In the genomic region with DNA sequence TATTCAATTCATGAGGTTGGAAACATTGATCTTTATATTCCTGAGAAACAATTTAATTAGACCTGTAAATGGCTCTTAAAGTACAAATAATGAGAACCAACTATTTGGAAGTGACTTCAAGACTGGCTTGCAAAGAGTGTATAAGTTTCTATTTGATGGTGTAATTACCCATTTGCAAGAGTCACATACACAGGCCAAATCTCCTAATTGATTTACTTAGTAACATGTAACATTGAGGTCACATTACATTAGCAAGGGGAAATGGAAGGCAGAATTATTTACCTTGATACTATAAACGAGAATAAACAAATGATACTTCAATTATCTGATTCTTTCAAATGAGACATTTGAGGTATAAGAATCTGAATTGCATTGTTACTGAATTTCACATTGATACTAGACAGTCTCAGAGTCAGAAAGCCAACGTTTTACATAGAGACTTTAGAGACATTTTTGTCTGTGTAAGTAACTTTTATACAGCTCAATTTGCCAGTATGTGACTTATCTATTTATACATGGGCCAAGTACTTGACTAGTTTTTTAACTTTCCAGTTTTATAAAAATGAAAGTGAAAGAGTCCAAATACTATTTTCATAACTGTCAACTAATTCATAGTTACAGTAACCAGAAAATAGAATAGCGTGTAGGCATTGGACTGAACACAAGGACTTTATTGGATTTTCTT, we compare ENCODE assay signal across 12 cellular contexts.
DNase-seq lines count a peak whose midpoint lies in the region; ATAC-seq, FAIRE-seq and TF ChIP-seq lines count a peak whose summit lies in the region.
"Had no signal": no experiment of that assay in that cellular context is flagged by ENCODE, and none has a peak within 500 bp of the region (broad histone marks: within the 10 kb centered on the region; RNA-seq: fewer than 3 reads in every experiment).

No MANE protein-coding gene starts in this region.

- H3K36me3 ChIP-seq in liver (ENCODE audit: control insufficient read depth in 4 of 4, insufficient read depth in 3 of 4, low read depth in 1 of 4, low read length in 3 of 4) = no peaks in the 10 kb centered on the region
- H3K36me3 ChIP-seq in HepG2 (replicated peaks in 1 of 2; ENCODE audit: control insufficient read depth in 1 of 2, insufficient read depth in 2 of 2, low read length in 2 of 2) = no peaks in the 10 kb centered on the region
- H3K36me3 ChIP-seq in SU-DHL-6 (ENCODE audit: low read length) = no peaks in the 10 kb centered on the region
- H3K36me3 ChIP-seq in right lobe of liver = no peaks in the 10 kb centered on the region

- H3F3A ChIP-seq in SU-DHL-6 (ENCODE audit: insufficient read depth) = peaks cover 24% of the 10 kb centered on the region; the same call in 1 of the 2 replicates

- no peak overlapping the region for H2AFZ ChIP-seq in HepG2 (ENCODE audit: low read length)
- no peak overlapping the region for H2AFZ ChIP-seq in SU-DHL-6 (ENCODE audit: low read depth, low read length, severe bottlenecking)

- POLR2A ChIA-PET in HepG2 (lab: Yijun Ruan, JAX) = interaction anchor here (1.8 to 3.4 kb wide), 2 partner anchors 82 to 179 kb away, joined by 5 to 14 read pairs; no protein-coding TSS in a partner anchor

- no peak for TF ChIP-seq RAD21 in liver (IDR thresholded peaks at IDR 0.05)
- no peak for TF ChIP-seq RAD21 in HepG2 (CRISPR knock-in tag; IDR thresholded peaks at IDR 0.05)

- TF ChIP-seq EP300 in HepG2 (IDR thresholded peaks at IDR 0.05; ENCODE audit: low read depth in 2 of 2, low read length in 2 of 2) (no peak), HepG2 (CRISPR knock-in tag; IDR thresholded peaks at IDR 0.05; ENCODE audit: borderline replicate concordance) (no peak)

- no peaks in the 10 kb centered on the region for H3K27me3 ChIP-seq in liver (ENCODE audit: control insufficient read depth in 4 of 4, insufficient read depth in 4 of 4, low read length in 3 of 4)
- no peaks in the 10 kb centered on the region for H3K27me3 ChIP-seq in HepG2 (ENCODE audit: control insufficient read depth in 1 of 2, insufficient read depth in 2 of 2, low read length in 2 of 2)
- no peaks in the 10 kb centered on the region for H3K27me3 ChIP-seq in SU-DHL-6 (ENCODE audit: low read length)
- no peaks in the 10 kb centered on the region for H3K27me3 ChIP-seq in right lobe of liver

- intact Hi-C loops in HepG2 (cut with micrococcal nuclease; ENCODE audit: unreplicated experiment) (loop anchor here (5.0 kb wide), 1 partner anchor 275 kb away; no protein-coding TSS in a partner anchor), right lobe of liver (cut with DNase I) (loop anchor here in 1 of 2 donors (10.0 kb wide), 1 partner anchor 178 kb away; no protein-coding TSS in a partner anchor)

- TF ChIP-seq POLR2A in HepG2 (IDR thresholded peaks at IDR 0.05; ENCODE audit: insufficient read depth in 1 of 2, low read depth in 2 of 2, low read length in 2 of 2) (no peak), right lobe of liver (IDR thresholded peaks at IDR 0.05) (no peak)

- BruUV-seq in HepG2 (replicated peaks; lab: Mats Ljungman, UMichigan) = no TSS peak

- peak overlapping the region in 1 of 2 donors; percentile 11 for H3K9ac ChIP-seq in liver (ENCODE audit: low read depth in 1 of 2, low read length in 2 of 2)
- no peak overlapping the region for H3K9ac ChIP-seq in HepG2 (ENCODE audit: insufficient read depth, low read depth, low read length)
- no peak overlapping the region for H3K9ac ChIP-seq in SU-DHL-6 (ENCODE audit: low read length)

- ATAC-seq in HepG2 (no peak), right lobe of liver (peak in 2 of 4 donors; percentile 12 to 17), HG03108 (IDR thresholded peaks at IDR 0.05; ENCODE audit: unreplicated experiment) (no peak)

- H3K4me2 ChIP-seq in HepG2 (ENCODE audit: low read depth, low read length) = no peak overlapping the region
- H3K4me2 ChIP-seq in SU-DHL-6 (ENCODE audit: low read depth, low read length, poor library complexity, severe bottlenecking) = peak overlapping the region; percentile 2

- in situ Hi-C loops in HepG2 (cut with HindIII; ENCODE audit: extremely low pct_ligation_motif_present, low pct_unique_long_range_greater_than_20kb) = loop anchor here (5.0 to 10.0 kb wide), 3 partner anchors 108 to 498 kb away; no protein-coding TSS in a partner anchor

- 27% methylated on average over 3 of the region's 3 CpGs for WGBS in liver
- 95% methylated on average over 3 of the region's 3 CpGs for WGBS in HepG2 (ENCODE audit: low lambda C conversion rate)
- 17% methylated on average over 3 of the region's 3 CpGs for WGBS in right lobe of liver (ENCODE audit: insufficient coverage, low coverage, low lambda C conversion rate, missing lambda C conversion rate)

- H4K20me1 ChIP-seq in HepG2 (ENCODE audit: insufficient read depth, low read length) = no peaks in the 10 kb centered on the region
- no peaks in the 10 kb centered on the region for H4K20me1 ChIP-seq in SU-DHL-6 (ENCODE audit: low read depth, low read length)

- H3K79me2 ChIP-seq in HepG2 (ENCODE audit: insufficient read depth, low read length) (no peaks in the 10 kb centered on the region), SU-DHL-6 (ENCODE audit: insufficient read depth, low read length) (no peaks in the 10 kb centered on the region)

- H3K9me3 ChIP-seq in liver (ENCODE audit: control insufficient read depth in 4 of 4, low read length in 3 of 4) = no peaks in the 10 kb centered on the region
- H3K9me3 ChIP-seq in HepG2 (ENCODE audit: low read length) = 0 out of 2 replicates have a peak, but pooled peaks cover 6% of the 10 kb centered on the region
- H3K9me3 ChIP-seq in SU-DHL-6 (ENCODE audit: insufficient read depth, low read length) = no peaks in the 10 kb centered on the region
- no peaks in the 10 kb centered on the region for H3K9me3 ChIP-seq in right lobe of liver

- CTCF ChIA-PET in HepG2 (lab: Yijun Ruan, JAX; ENCODE audit: low intra/inter-chr PET ratio, low total read pairs) = interaction anchor here (1.9 kb wide), 1 partner anchor 179 kb away, joined by 13 read pairs; no protein-coding TSS in a partner anchor

- DNase-seq in HepG2 (ENCODE audit: low spot score) = no peak
- no peak for DNase-seq in right lobe of liver
- DNase-seq in SW480 (ENCODE audit: low spot score) = no peak
- no peak for DNase-seq in HTR-8/SVneo (ENCODE audit: insufficient read length, low spot score)
- DNase-seq in NCI-H1417 treated with DMSO at 0.1 percent for 48 hours (lab: John Stamatoyannopoulos, UW) = no peak
- DNase-seq: DMS79, GOT3, head of caudate nucleus, NCI-H1436 treated with DMSO at 0.1 percent for 48 hours had no signal

- H3K9me2 ChIP-seq in SU-DHL-6 (replicated peaks; ENCODE audit: insufficient read depth, low read length) = no peaks in the 10 kb centered on the region

- no peak for FAIRE-seq in HepG2 (lab: Jason Lieb, UNC)
- FAIRE-seq in HTR-8/SVneo (lab: Jason Lieb, UNC) = no peak

- H3K27ac ChIP-seq in liver (ENCODE audit: low read depth in 1 of 2, low read length in 2 of 2) = peak overlapping the region; percentile 36 to 62
- H3K27ac ChIP-seq in HepG2 (ENCODE audit: extremely low read length, insufficient read depth, low read length) = no peak overlapping the region
- H3K27ac ChIP-seq in SU-DHL-6 (ENCODE audit: low read depth, low read length) = no peak overlapping the region
- peak overlapping the region; percentile 12 to 54 (median 24) for H3K27ac ChIP-seq in right lobe of liver

- TF ChIP-seq CTCF in liver (IDR thresholded peaks at IDR 0.05; ENCODE audit: low read depth, low read length, missing input control) = no peak
- no peak for TF ChIP-seq CTCF in HepG2 (CRISPR knock-in tag; IDR thresholded peaks at IDR 0.05)
- no peak for TF ChIP-seq CTCF in SU-DHL-6 (IDR thresholded peaks at IDR 0.05; ENCODE audit: insufficient read depth, low read length, poor library complexity, severe bottlenecking)
- TF ChIP-seq CTCF in right lobe of liver (IDR thresholded peaks at IDR 0.05) = no peak

- H3K4me1 ChIP-seq in liver (ENCODE audit: control insufficient read depth in 4 of 4, insufficient read depth in 4 of 4, low read length in 3 of 4) (peaks cover 0 to 11% (median 7%) of the 10 kb centered on the region in 4 donors), HepG2 (ENCODE audit: insufficient read depth, low read length) (peaks cover 18% of the 10 kb centered on the region), right lobe of liver (peaks cover 0 to 15% (median 8%) of the 10 kb centered on the region in 4 donors)

- H3K4me3 ChIP-seq in liver (ENCODE audit: low read depth in 1 of 3, low read length in 3 of 3) = no peak overlapping the region
- H3K4me3 ChIP-seq in HepG2 (replicated peaks in 1 of 3; ENCODE audit: insufficient read depth in 1 of 3, low read depth in 2 of 3, low read length in 3 of 3) = no peak overlapping the region
- no peak overlapping the region for H3K4me3 ChIP-seq in SU-DHL-6 (ENCODE audit: insufficient read depth, low read length, poor library complexity, severe bottlenecking)
- no peak overlapping the region for H3K4me3 ChIP-seq in right lobe of liver

TF ChIP-seq in liver, 16 proteins besides CTCF, POLR2A, EP300 and RAD21 (continues in another document):
- no peak for TF ChIP-seq FOXA1 (IDR thresholded peaks at IDR 0.05)
- TF ChIP-seq HNF4A (conservative IDR thresholded peaks at IDR 0.05) = no peak
- no peak for TF ChIP-seq HNF4G (IDR thresholded peaks at IDR 0.05)

TF ChIP-seq in HepG2, 621 proteins besides CTCF, POLR2A, EP300 and RAD21:
- TF ChIP-seq CEBPB (IDR thresholded peaks at IDR 0.05; ENCODE audit: borderline replicate concordance, low read depth, low read length) = no peak
- no peak for TF ChIP-seq ZMYM4 (CRISPR knock-in tag; IDR thresholded peaks at IDR 0.05)
- no peak for TF ChIP-seq PHF20 (CRISPR knock-in tag; IDR thresholded peaks at IDR 0.05)
- no peak for TF ChIP-seq KMT2A (CRISPR knock-in tag; IDR thresholded peaks at IDR 0.05)
- no peak for TF ChIP-seq CREB3 (CRISPR knock-in tag; IDR thresholded peaks at IDR 0.05)

Comparison
In these comparisons a context has a peak if more than half of its experiments do, and no peak if none do; other contexts are left out.
1. H3K27ac ChIP-seq: peak in liver (2 of 2) and right lobe of liver (3 of 3); none in HepG2 (single experiment) and SU-DHL-6 (single experiment).